In the genomic region with DNA sequence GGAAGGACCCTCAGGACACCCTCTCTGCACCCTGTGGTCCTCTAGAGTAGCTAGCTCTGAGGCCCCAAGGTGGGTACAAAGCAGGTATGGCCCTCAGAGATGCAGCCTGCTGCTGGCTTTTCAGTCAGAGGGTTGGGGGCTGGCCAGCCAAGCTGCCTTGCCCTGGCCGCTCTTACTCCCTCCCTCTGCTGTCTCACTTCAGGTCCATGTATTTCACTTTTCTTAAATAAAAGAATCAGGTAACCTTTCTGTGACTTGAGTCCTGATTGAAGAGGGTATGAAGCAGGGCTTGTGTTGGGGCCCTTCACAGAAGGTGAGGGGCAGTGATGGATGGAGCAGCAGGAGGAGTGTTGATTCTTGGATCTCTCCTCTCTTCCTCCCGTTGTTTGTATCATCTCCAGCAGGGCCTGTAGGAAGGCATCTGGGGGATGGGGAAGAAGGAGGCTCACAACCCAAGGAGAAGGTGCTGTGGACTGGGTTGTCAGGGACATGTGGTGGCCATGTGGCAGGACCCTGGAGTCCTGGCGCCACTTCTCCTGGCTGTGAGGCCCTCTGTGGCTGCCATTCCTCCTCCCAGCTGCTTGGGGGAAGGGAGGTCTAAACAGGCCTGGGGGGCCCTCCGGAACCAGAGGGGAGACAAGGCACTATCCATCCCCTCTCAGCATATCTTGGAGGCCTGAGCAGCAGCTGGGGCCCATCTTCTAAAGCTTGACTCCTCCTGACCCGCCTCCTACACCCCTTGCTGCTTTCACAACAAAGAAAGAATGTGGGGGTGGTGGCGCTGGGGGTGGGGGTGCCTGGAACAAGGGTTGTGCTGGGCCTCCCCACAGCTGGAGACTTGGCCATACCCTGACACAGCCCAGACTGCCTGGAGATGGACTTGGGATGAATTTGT, we compare ENCODE assay signal across 6 cellular contexts.
DNase-seq lines count a peak whose midpoint lies in the region; ATAC-seq lines count a peak whose summit lies in the region.

No MANE protein-coding gene starts in this region.

- H3K4me3 ChIP-seq in skeletal muscle cell (ENCODE audit: low read depth, low read length) = peak overlapping the region; percentile 50

- peak; percentile 65 for DNase-seq in NCI-H226
- DNase-seq in fibroblast of gingiva (ENCODE audit: low read depth) = peak; percentile 42
- peak; percentile 41 for DNase-seq in skeletal muscle cell (ENCODE audit: low read depth)
- DNase-seq in hypothalamus (lab: John Stamatoyannopoulos, UW) = no peak
- no peak for DNase-seq in RKO (ENCODE audit: low spot score)

- ATAC-seq in GM18502 (IDR thresholded peaks at IDR 0.05; ENCODE audit: poor library complexity, unreplicated experiment) = no peak

Comparison
In these comparisons a context has a peak if more than half of its experiments do, and no peak if none do; other contexts are left out.
1. DNase-seq: peak in NCI-H226 (single experiment), fibroblast of gingiva (single experiment) and skeletal muscle cell (single experiment); none in hypothalamus (0 of 51) and RKO (single experiment).